ENCODE assay signal across 1 cellular context in genomic region chr10:11042375-11042774, GRCh38.
TF ChIP-seq lines count a peak whose summit lies in the region.

No MANE protein-coding gene starts in this region.

TF ChIP-seq in IMR-90, 13 proteins besides CTCF, POLR2A, EP300 and RAD21:
- TF ChIP-seq MXI1 (IDR thresholded peaks at IDR 0.05; ENCODE audit: borderline replicate concordance, low read depth, low read length) (no peak), CEBPB (IDR thresholded peaks at IDR 0.05; ENCODE audit: low read depth, low read length) (peak; percentile 73; the same call in 1 of the 2 replicates), RFX5 (IDR thresholded peaks at IDR 0.05; ENCODE audit: low read depth, low read length) (no peak), MAZ (IDR thresholded peaks at IDR 0.05; ENCODE audit: borderline replicate concordance, low read depth, low read length) (no peak)
